ENCODE assay signal across 16 cellular contexts in the genomic region with DNA sequence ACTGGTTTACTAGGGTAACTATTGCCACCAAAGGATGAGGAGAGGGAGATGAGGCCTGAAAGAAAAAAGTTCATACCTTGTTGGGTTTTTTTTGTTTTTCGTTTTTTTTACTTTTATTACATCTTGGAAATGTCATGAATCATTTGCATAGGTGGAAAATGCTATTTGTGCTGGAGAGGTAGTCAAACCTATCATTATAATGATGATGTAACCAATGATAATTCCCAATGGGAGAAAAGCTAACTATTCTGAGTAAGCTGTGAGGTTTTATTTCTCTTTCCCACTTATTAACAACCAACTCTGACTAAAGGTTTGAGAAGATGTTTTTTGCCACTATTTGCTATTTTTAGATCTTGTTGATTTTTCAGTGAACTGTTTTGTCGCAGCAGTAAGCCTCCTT.
"Had no signal": no experiment of that assay in that cellular context is flagged by ENCODE, and none has a peak within 500 bp of the region (broad histone marks: within the 10 kb centered on the region; RNA-seq: fewer than 3 reads in every experiment).

No MANE protein-coding gene starts in this region.

- DNase-seq: activated CD4-positive, alpha-beta memory T cell treated with anti-CD3 and anti-CD28 coated beads for 36 hours; activated CD4-positive, alpha-beta T cell treated with anti-CD3 and anti-CD28 coated beads for 1 hour; activated CD8-positive, alpha-beta memory T cell treated with anti-CD3 and anti-CD28 coated beads, Interleukin-2, amount 50 U/mL, for 48 hours; activated naive CD4-positive, alpha-beta T cell treated with anti-CD3 and anti-CD28 coated beads, Interleukin-2, amount 50 U/mL, for 16 hours; anterior cingulate cortex; esophagus squamous epithelium; foreskin keratinocyte; heart left ventricle; left ventricle myocardium superior; mesendoderm; posterior cingulate gyrus; small intestine; SW 1271 had no signal

- H3K4me1 Mint-ChIP-seq: neural progenitor cell had no signal

- H3K27ac Mint-ChIP-seq: activated CD4-positive, alpha-beta memory T cell treated with anti-CD3 and anti-CD28 coated beads for 36 hours; neural progenitor cell; stimulated activated effector memory CD8-positive, alpha-beta T cell treated with anti-CD3 and anti-CD28 coated beads, Interleukin-12 subunit alpha, Interleukin-12 subunit beta, amount 100 ng/mL, for 72 hours; type B pancreatic cell had no signal

- H3K9me3 Mint-ChIP-seq: activated CD4-positive, alpha-beta memory T cell treated with anti-CD3 and anti-CD28 coated beads for 36 hours; neural progenitor cell; stimulated activated effector memory CD8-positive, alpha-beta T cell treated with anti-CD3 and anti-CD28 coated beads, Interleukin-12 subunit alpha, Interleukin-12 subunit beta, amount 100 ng/mL, for 72 hours; type B pancreatic cell had no signal

- H3K4me3 Mint-ChIP-seq: activated CD4-positive, alpha-beta memory T cell treated with anti-CD3 and anti-CD28 coated beads for 36 hours; neural progenitor cell; stimulated activated effector memory CD8-positive, alpha-beta T cell treated with anti-CD3 and anti-CD28 coated beads, Interleukin-12 subunit alpha, Interleukin-12 subunit beta, amount 100 ng/mL, for 72 hours; type B pancreatic cell had no signal

- ATAC-seq: foreskin keratinocyte; heart left ventricle; left ventricle myocardium superior; stimulated activated effector memory CD8-positive, alpha-beta T cell treated with anti-CD3 and anti-CD28 coated beads, Interleukin-12 subunit alpha, Interleukin-12 subunit beta, amount 100 ng/mL, for 72 hours had no signal

- H3K27me3 Mint-ChIP-seq: activated CD4-positive, alpha-beta memory T cell treated with anti-CD3 and anti-CD28 coated beads for 36 hours; type B pancreatic cell had no signal
